Comparison of ENCODE assay signal across 11 cellular contexts in the genomic region with DNA sequence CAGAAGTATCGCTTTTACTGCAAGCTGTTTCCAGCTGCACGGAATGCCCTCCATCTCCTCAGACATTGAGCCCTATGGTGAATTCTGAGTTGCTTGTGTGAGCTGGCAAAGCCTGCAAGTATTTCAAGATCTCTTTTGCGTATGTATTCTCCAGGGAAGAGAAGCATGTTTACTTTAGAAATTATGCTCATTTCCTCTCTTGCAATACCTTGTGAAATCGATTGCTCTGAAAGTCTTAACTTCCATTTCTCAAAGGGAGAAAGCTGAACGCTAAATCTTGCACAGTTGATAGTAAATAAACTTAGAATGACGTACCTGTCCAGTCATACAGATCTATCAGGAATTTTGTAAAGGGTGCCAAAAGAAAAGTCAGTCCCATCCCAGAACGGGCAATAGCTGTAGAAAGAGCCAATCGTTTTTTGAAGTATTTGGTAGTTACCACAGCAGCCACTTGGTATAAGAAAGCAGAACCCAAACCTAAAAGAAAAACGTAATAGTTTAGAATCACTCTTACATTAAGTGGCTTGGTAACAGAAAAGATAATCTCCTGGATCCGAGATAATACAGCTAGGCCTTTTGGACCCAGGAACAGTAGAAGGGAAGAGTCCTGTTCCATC. TPM values are rescaled to one million over a fixed set of nuclear protein-coding genes. Genes with fewer than 3 reads are reported as not detected.
DNase-seq lines count a peak whose midpoint lies in the region; ATAC-seq, FAIRE-seq and TF ChIP-seq lines count a peak whose summit lies in the region.
"Had no signal": no experiment of that assay in that cellular context is flagged by ENCODE, and none has a peak within 500 bp of the region (broad histone marks: within the 10 kb centered on the region; RNA-seq: fewer than 3 reads in every experiment).

No MANE protein-coding gene starts in this region.

- H3K27ac Mint-ChIP-seq in stimulated activated effector memory CD8-positive, alpha-beta T cell treated with anti-CD3 and anti-CD28 coated beads, Interleukin-12 subunit alpha, Interleukin-12 subunit beta, amount 100 ng/mL, for 72 hours: peak overlapping the region; percentile 27
- H3K27ac Mint-ChIP-seq in HFFc6: no peak overlapping the region

- no peaks in the 10 kb centered on the region for H3K4me1 Mint-ChIP-seq in stimulated activated effector memory CD8-positive, alpha-beta T cell treated with anti-CD3 and anti-CD28 coated beads, Interleukin-12 subunit alpha, Interleukin-12 subunit beta, amount 100 ng/mL, for 72 hours
- H3K4me1 Mint-ChIP-seq in HFFc6 (ENCODE audit: low read depth): peaks cover 29% of the 10 kb centered on the region

- no peaks in the 10 kb centered on the region for H3K9me2 ChIP-seq in OCI-LY7 (ENCODE audit: insufficient read depth, low read length)

- DNase-seq in GM12865 (ENCODE audit: low read depth) (peak; percentile 13), OCI-LY7 (ENCODE audit: low spot score) (peak; percentile 40), fibroblast of the aortic adventitia (ENCODE audit: low read depth) (peak; percentile 85), urothelium cell line (ENCODE audit: low spot score) (no peak), iPS-NIHi11 (ENCODE audit: low spot score) (no peak), HFFc6 (no peak)
- no peak for DNase-seq in stimulated activated effector memory CD8-positive, alpha-beta T cell treated with anti-CD3 and anti-CD28 coated beads, Interleukin-12 subunit alpha, Interleukin-12 subunit beta, amount 100 ng/mL, for 72 hours (ENCODE audit: low spot score in 2 of 2)
- DNase-seq: activated T-cell treated with anti-CD3 and anti-CD28 coated beads, Interleukin-2, amount 50 U/mL, for 48 hours; trophoblast cell had no signal

- FAIRE-seq in urothelium cell line (lab: Jason Lieb, UNC): no peak

- peak overlapping the region; percentile 46 for H3K4me2 ChIP-seq in OCI-LY7 (ENCODE audit: low read length)

- H3K4me1 ChIP-seq in OCI-LY7 (ENCODE audit: insufficient read depth, low read length, poor library complexity, severe bottlenecking): peaks cover 93% of the 10 kb centered on the region

- H3K27ac ChIP-seq in OCI-LY7 (ENCODE audit: low read depth, low read length, poor library complexity, severe bottlenecking): peak overlapping the region; percentile 94
- H3K27ac ChIP-seq: cardiac muscle cell had no signal

- no peak overlapping the region for H2AFZ ChIP-seq in OCI-LY7 (ENCODE audit: low read length)

- no peaks in the 10 kb centered on the region for H3K9me3 Mint-ChIP-seq in stimulated activated effector memory CD8-positive, alpha-beta T cell treated with anti-CD3 and anti-CD28 coated beads, Interleukin-12 subunit alpha, Interleukin-12 subunit beta, amount 100 ng/mL, for 72 hours
- H3K9me3 Mint-ChIP-seq in HFFc6: no peaks in the 10 kb centered on the region

- intact Hi-C loops in OCI-LY7 (cut with micrococcal nuclease; ENCODE audit: unreplicated experiment): no loop called here

- H3K9me3 ChIP-seq in OCI-LY7 (ENCODE audit: low read length): no peaks in the 10 kb centered on the region; the same call in 1 of the 2 replicates

- H3K36me3 Mint-ChIP-seq in stimulated activated effector memory CD8-positive, alpha-beta T cell treated with anti-CD3 and anti-CD28 coated beads, Interleukin-12 subunit alpha, Interleukin-12 subunit beta, amount 100 ng/mL, for 72 hours: peaks cover 24% of the 10 kb centered on the region
- H3K36me3 Mint-ChIP-seq in HFFc6 (ENCODE audit: low read depth): peaks cover 55% of the 10 kb centered on the region

- no peaks in the 10 kb centered on the region for H3K27me3 Mint-ChIP-seq in HFFc6 (ENCODE audit: insufficient read depth)

- no peak for ATAC-seq in stimulated activated effector memory CD8-positive, alpha-beta T cell treated with anti-CD3 and anti-CD28 coated beads, Interleukin-12 subunit alpha, Interleukin-12 subunit beta, amount 100 ng/mL, for 72 hours
- ATAC-seq: Panc1 had no signal

- no peak overlapping the region for H3K4me3 ChIP-seq in GM12865 (ENCODE audit: low read depth, low read length)
- H3K4me3 ChIP-seq in OCI-LY7 (ENCODE audit: low read depth, low read length, poor library complexity, severe bottlenecking): no peak overlapping the region
- H3K4me3 ChIP-seq in fibroblast of the aortic adventitia (ENCODE audit: low read depth, low read length): no peak overlapping the region
- H3K4me3 ChIP-seq: cardiac muscle cell had no signal

- BruUV-seq in OCI-LY7 (replicated peaks; lab: Mats Ljungman, UMichigan): no TSS peak

- CTCF ChIA-PET in OCI-LY7 (lab: Charles Lee; ENCODE audit: unreplicated experiment): interaction anchor here (1.1 kb wide), 1 partner anchor 17 kb away, joined by 3 read pairs; no protein-coding TSS in a partner anchor

- no peak overlapping the region for H3K4me3 Mint-ChIP-seq in stimulated activated effector memory CD8-positive, alpha-beta T cell treated with anti-CD3 and anti-CD28 coated beads, Interleukin-12 subunit alpha, Interleukin-12 subunit beta, amount 100 ng/mL, for 72 hours
- H3K4me3 Mint-ChIP-seq in HFFc6: no peak overlapping the region

- peaks cover 5% of the 10 kb centered on the region; the same call in 1 of the 2 replicates for H3K79me2 ChIP-seq in OCI-LY7 (ENCODE audit: insufficient read depth, low read depth, low read length)

- POLR2A ChIA-PET in OCI-LY7 (lab: Charles Lee): interaction anchor here (0.6 to 1.4 kb wide), 4 partner anchors 14 to 42 kb away, joined by 3 to 5 read pairs (median 4); no protein-coding TSS in a partner anchor

- peaks cover 70% of the 10 kb centered on the region for H3K36me3 ChIP-seq in OCI-LY7 (ENCODE audit: insufficient read depth, low read length)

- TF ChIP-seq CTCF in GM12865 (IDR thresholded peaks at IDR 0.05; ENCODE audit: insufficient read depth, low read depth, low read length, missing control alignments) (no peak), OCI-LY7 (conservative IDR thresholded peaks at IDR 0.05; ENCODE audit: low read length) (no peak), fibroblast of the aortic adventitia (IDR thresholded peaks at IDR 0.05; ENCODE audit: insufficient read depth, low read length) (no peak), HFFc6 (IDR thresholded peaks at IDR 0.05) (no peak)

- H4K20me1 ChIP-seq in OCI-LY7 (ENCODE audit: insufficient read depth, low read length): no peaks in the 10 kb centered on the region

RNA-seq across cellular contexts. Expression of gene SLC16A4, which starts 10.1 kb away (rescaled TPM):
- total RNA-seq in OCI-LY7 (2014; rRNA removed; shearing (Covaris generic)): 0.22 TPM in 1 of 2 replicates, not detected in the other
- total RNA-seq in OCI-LY7 (2022) (0.15 and 0.38 TPM in 2 replicates), fibroblast of the aortic adventitia (ENCODE audit: low replicate concordance) (36.8 and 71.9 TPM in 2 replicates)
- total RNA-seq in HFFc6 (2021; fragmentation: NEBNext Ultra II Directional; extraction: Animal tissue kit (Norgen Biotek cat#: 25700)): 10 to 100 TPM; 14.7 to 25.2 (median 21.5) TPM

RNA-seq across cellular contexts. Expression of gene LAMTOR5, which starts 26.7 kb away (rescaled TPM):
- total RNA-seq in OCI-LY7 (2014; rRNA removed; shearing (Covaris generic)): 109 and 111 TPM in 2 replicates
- total RNA-seq in OCI-LY7 (2022): 104 and 123 TPM in 2 replicates
- 43.3 and 96.5 TPM in 2 replicates for total RNA-seq in fibroblast of the aortic adventitia (ENCODE audit: low replicate concordance)
- total RNA-seq in HFFc6 (2021; fragmentation: NEBNext Ultra II Directional; extraction: Animal tissue kit (Norgen Biotek cat#: 25700)): 100 to 1,000 TPM; 166 to 181 (median 172) TPM

RNA-seq across cellular contexts. Expression of gene RBM15, which starts 41.6 kb away (rescaled TPM):
- total RNA-seq in OCI-LY7 (2014; rRNA removed; shearing (Covaris generic)): 221 and 231 TPM in 2 replicates
- total RNA-seq in OCI-LY7 (2022): 119 and 137 TPM in 2 replicates
- total RNA-seq in fibroblast of the aortic adventitia (ENCODE audit: low replicate concordance): 23.1 and 43.9 TPM in 2 replicates
- total RNA-seq in HFFc6 (2021; fragmentation: NEBNext Ultra II Directional; extraction: Animal tissue kit (Norgen Biotek cat#: 25700)): 10 to 100 TPM; 16.1 to 18.2 (median 17.3) TPM

Comparison
In these comparisons a context has a peak if more than half of its experiments do, and no peak if none do; other contexts are left out.
1. DNase-seq: peak in GM12865 (single experiment), OCI-LY7 (single experiment) and fibroblast of the aortic adventitia (single experiment); none in stimulated activated effector memory CD8-positive, alpha-beta T cell treated with anti-CD3 and anti-CD28 coated beads, Interleukin-12 subunit alpha, Interleukin-12 subunit beta, amount 100 ng/mL, for 72 hours (0 of 2), urothelium cell line (single experiment), iPS-NIHi11 (single experiment) and HFFc6 (single experiment).
2. RNA of gene SLC16A4, which starts 10.1 kb away (total RNA-seq): 36.8 to 71.9 TPM in fibroblast of the aortic adventitia and 14.7 to 25.2 TPM in HFFc6; 0.15 to 0.38 TPM in OCI-LY7; every median in the first group is over 10 times any median in the second.